ENCODE assay signal across 6 cellular contexts in genomic region chr16:54766355-54766754, GRCh38.
"Had no signal": no experiment of that assay in that cellular context is flagged by ENCODE, and none has a peak within 500 bp of the region (broad histone marks: within the 10 kb centered on the region; RNA-seq: fewer than 3 reads in every experiment).

No MANE protein-coding gene starts in this region.

- H3K27ac ChIP-seq: HL-60 had no signal

- FAIRE-seq: HTR-8/SVneo, K562 had no signal

- H3K4me3 ChIP-seq: K562 had no signal

- ATAC-seq: K562 had no signal

- DNase-seq: IMR-90, KBM-7, KG1 had no signal
